ENCODE assay signal across 22 cellular contexts in genomic region chr12:102891756-102892155, GRCh38. TPM values are rescaled to one million over a fixed set of nuclear protein-coding genes. Genes with fewer than 3 reads are reported as not detected.
A peak's percentile ranks its signal among the peaks of the same experiment; 100 is the strongest.
DNase-seq lines count a peak whose midpoint lies in the region; ATAC-seq and TF ChIP-seq lines count a peak whose summit lies in the region.
"Had no signal": no experiment of that assay in that cellular context is flagged by ENCODE, and none has a peak within 500 bp of the region (broad histone marks: within the 10 kb centered on the region; RNA-seq: fewer than 3 reads in every experiment).

No MANE protein-coding gene starts in this region.

- H3K27ac ChIP-seq in WERI-Rb-1 = no peak overlapping the region
- H3K27ac ChIP-seq: A549, BLaER1, SK-N-MC had no signal

- no peaks in the 10 kb centered on the region for H3K9me3 ChIP-seq in WERI-Rb-1 (ENCODE audit: severe bottlenecking)
- H3K9me3 ChIP-seq: A549, BLaER1 had no signal

- H3K27me3 Mint-ChIP-seq in WTC11 (ENCODE audit: low read depth) = no peaks in the 10 kb centered on the region

- no peaks in the 10 kb centered on the region for H3K36me3 Mint-ChIP-seq in WTC11

- no peak overlapping the region for H3K4me3 Mint-ChIP-seq in WTC11
- H3K4me3 Mint-ChIP-seq: CD4-positive, alpha-beta T cell had no signal

- peaks cover 9% of the 10 kb centered on the region for H3K4me1 Mint-ChIP-seq in WTC11

- CTCF ChIA-PET in WTC11 (lab: Charles Lee) = interaction anchor here (0.5 to 2.0 kb wide), 4 partner anchors 8 to 48 kb away, joined by 3 to 14 read pairs (median 4); no protein-coding TSS in a partner anchor

- H3K9me3 Mint-ChIP-seq in WTC11 = no peaks in the 10 kb centered on the region
- H3K9me3 Mint-ChIP-seq: CD4-positive, alpha-beta T cell had no signal

- ATAC-seq in left lobe of liver = peak; percentile 20
- no peak for ATAC-seq in GM19452 (IDR thresholded peaks at IDR 0.05; ENCODE audit: unreplicated experiment)
- ATAC-seq in WTC11 = no peak
- no peak for ATAC-seq in HG02678 (IDR thresholded peaks at IDR 0.05; ENCODE audit: unreplicated experiment)
- ATAC-seq: A549, Right ventricle myocardium inferior had no signal

- no peaks in the 10 kb centered on the region for H3K27me3 ChIP-seq in WERI-Rb-1 (ENCODE audit: insufficient read depth, low read depth, severe bottlenecking)
- H3K27me3 ChIP-seq: BLaER1 had no signal

- H3K27ac Mint-ChIP-seq in WTC11 = no peak overlapping the region
- H3K27ac Mint-ChIP-seq: CD4-positive, alpha-beta T cell had no signal

- H3K4me3 ChIP-seq in WERI-Rb-1 (ENCODE audit: low read depth, low read length) = no peak overlapping the region
- H3K4me3 ChIP-seq: A549, BLaER1, SK-N-MC had no signal

- TF ChIP-seq CTCF in WERI-Rb-1 (IDR thresholded peaks at IDR 0.05; ENCODE audit: low read depth, low read length) (no peak), WTC11 (IDR thresholded peaks at IDR 0.05) (no peak)

- DNase-seq in ELF-1 (ENCODE audit: low read depth, low spot score) (peak; percentile 61), NCI-H146 (lab: John Stamatoyannopoulos, UW) (peak; percentile 84), WERI-Rb-1 (peak; percentile 56), left lobe of liver (ENCODE audit: low spot score) (no peak), WTC11 (ENCODE audit: low spot score) (no peak)
- DNase-seq: CD4-positive, alpha-beta T cell; COR-L47; GOT3; Karpas-422; MV-4-11; NCI-H1105 treated with DMSO at 0.1 percent for 48 hours; NCI-H187; NCI-H446; NCI-H774; SW 1271 had no signal

- POLR2A ChIA-PET in WTC11 (lab: Charles Lee) = interaction anchor here (1.3 to 1.6 kb wide), 2 partner anchors 8 to 13 kb away, joined by 4 read pairs; no protein-coding TSS in a partner anchor

- H3K36me3 ChIP-seq in WERI-Rb-1 = no peaks in the 10 kb centered on the region
- H3K36me3 ChIP-seq: BLaER1 had no signal

TF ChIP-seq in WTC11, 78 proteins besides CTCF, POLR2A, EP300 and RAD21:
- TF ChIP-seq CREB1 (CRISPR knock-in tag; IDR thresholded peaks at IDR 0.05) (no peak), ZBTB21 (CRISPR knock-in tag; IDR thresholded peaks at IDR 0.05; ENCODE audit: borderline replicate concordance) (no peak), ZNF219 (CRISPR knock-in tag; IDR thresholded peaks at IDR 0.05; ENCODE audit: borderline replicate concordance) (no peak), NR2C2 (CRISPR knock-in tag; IDR thresholded peaks at IDR 0.05) (no peak), FOXK1 (CRISPR knock-in tag; IDR thresholded peaks at IDR 0.05) (no peak), ATF1 (CRISPR knock-in tag; IDR thresholded peaks at IDR 0.05) (no peak), ETV6 (CRISPR knock-in tag; IDR thresholded peaks at IDR 0.05) (no peak), EMX1 (CRISPR knock-in tag; IDR thresholded peaks at IDR 0.05) (no peak), ZNF121 (CRISPR knock-in tag; IDR thresholded peaks at IDR 0.05) (no peak), GABPB1 (CRISPR knock-in tag; IDR thresholded peaks at IDR 0.05) (no peak), PREB (CRISPR knock-in tag; IDR thresholded peaks at IDR 0.05; ENCODE audit: borderline replicate concordance) (no peak), ZNF317 (CRISPR knock-in tag; IDR thresholded peaks at IDR 0.05; ENCODE audit: borderline replicate concordance, low read depth) (no peak), E2F1 (CRISPR knock-in tag; IDR thresholded peaks at IDR 0.05) (no peak), MXD4 (CRISPR knock-in tag; IDR thresholded peaks at IDR 0.05; ENCODE audit: borderline replicate concordance) (no peak), TEAD1 (CRISPR knock-in tag; IDR thresholded peaks at IDR 0.05) (no peak), ZNF281 (CRISPR knock-in tag; IDR thresholded peaks at IDR 0.05) (no peak), NR3C1 (CRISPR knock-in tag; conservative IDR thresholded peaks at IDR 0.05; ENCODE audit: low read depth) (no peak), TEAD4 (CRISPR knock-in tag; IDR thresholded peaks at IDR 0.05) (no peak)

RNA-seq across cellular contexts. Expression of gene PAH, which starts 25.3 kb away (rescaled TPM):
- total RNA-seq in left lobe of liver = 1,162 TPM
- total RNA-seq in WTC11 (2021) = 4.0 to 9.8 TPM (median 5.7 TPM) in 3 replicates
- total RNA-seq: CD4-positive, alpha-beta T cell; M059J; Right ventricle myocardium inferior had no signal

Comparison
In these comparisons a context has a peak if more than half of its experiments do, and no peak if none do; other contexts are left out.
1. DNase-seq: peak in ELF-1 (single experiment), NCI-H146 (single experiment) and WERI-Rb-1 (single experiment); none in left lobe of liver (single experiment) and WTC11 (single experiment).
2. RNA of gene PAH, which starts 25.3 kb away (total RNA-seq): 1,162 TPM in left lobe of liver (single experiment); 4.0 to 9.8 TPM in WTC11; every median in the first group is over 100 times any median in the second.